ENCODE assay signal across 22 cellular contexts in genomic region chr1:196685506-196685905, GRCh38. TPM values are rescaled to one million over a fixed set of nuclear protein-coding genes. Genes with fewer than 3 reads are reported as not detected.
"Had no signal": no experiment of that assay in that cellular context is flagged by ENCODE, and none has a peak within 500 bp of the region (broad histone marks: within the 10 kb centered on the region; RNA-seq: fewer than 3 reads in every experiment).

No MANE protein-coding gene starts in this region.

- H3K4me3 ChIP-seq: colonic mucosa, esophagus muscularis mucosa, heart left ventricle, psoas muscle, skin epidermis, stomach, thoracic aorta, transverse colon had no signal

- DNase-seq: cerebellar nuclear complex; colonic mucosa; dermis blood vessel endothelial cell; heart left ventricle; hippocampal formation; kidney glomerular epithelial cell; mammary epithelial cell; naive thymus-derived CD4-positive, alpha-beta T cell; nephron progenitor cell; psoas muscle; retina; stimulated activated CD4-positive, alpha-beta T cell treated with anti-CD3 and anti-CD28 coated beads, Interleukin-2, amount 100 ng/mL, for 24 hours; stimulated activated CD4-positive, alpha-beta T cell treated with anti-CD3 and anti-CD28 coated beads, Interleukin-4, amount 100 ng/mL, for 4 hours; stimulated activated naive B cell treated with anti-CD40 and anti-IgM and Interleukin-4, amounts not matched to agents 10 μg/mL and 1 μg/mL and 100 μg/mL, for 72 hours; stomach; substantia nigra; transverse colon had no signal

- FAIRE-seq: frontal cortex, islet of Langerhans had no signal

RNA-seq across cellular contexts. Expression of gene CFH, which starts 33.7 kb away (rescaled TPM):
- polyA plus RNA-seq: naive thymus-derived CD4-positive, alpha-beta T cell had no signal
